In genomic region chr5:30736642-30737041, GRCh38 we compare ENCODE assay signal across 25 cellular contexts.
"Had no signal": no experiment of that assay in that cellular context is flagged by ENCODE, and none has a peak within 500 bp of the region (broad histone marks: within the 10 kb centered on the region; RNA-seq: fewer than 3 reads in every experiment).

No MANE protein-coding gene starts in this region.

- H3K27ac ChIP-seq: breast epithelium, epithelial cell of prostate, heart right ventricle, left lung, pancreas, right lobe of liver, skin epidermis, stomach, testis, vagina had no signal

- H3K9me3 ChIP-seq: breast epithelium, left lung, pancreas, right lobe of liver, stomach, testis, vagina had no signal

- H3K27me3 ChIP-seq: breast epithelium, heart right ventricle, left lung, pancreas, right lobe of liver, stomach, testis, vagina had no signal

- FAIRE-seq: keratinocyte, pancreas had no signal

- DNase-seq: activated CD4-positive, alpha-beta T cell treated with anti-CD3 and anti-CD28 coated beads for 4 hours; activated CD4-positive, alpha-beta T cell treated with anti-CD3 and anti-CD28 coated beads, Interleukin-2, amount 50 U/mL, for 48 hours; activated CD4-positive, CD25-positive, alpha-beta regulatory T cell; activated CD8-positive, alpha-beta memory T cell treated with anti-CD3 and anti-CD28 coated beads, Interleukin-2, amount 50 U/mL, for 48 hours; activated effector memory CD4-positive, alpha-beta T cell treated with Interleukin-2 at 50 U/mL for 16 hours; activated naive CD4-positive, alpha-beta T cell treated with anti-CD3 and anti-CD28 coated beads for 36 hours; activated naive CD8-positive, alpha-beta T cell treated with anti-CD3 and anti-CD28 coated beads, Interleukin-2, amount 10 ng/mL, durations not matched to agents 7 days and 5 days; activated T-cell treated with anti-CD3 and anti-CD28 coated beads, Interleukin-2, amount 50 U/mL, for 48 hours; aorta; cortex of kidney; heart right ventricle; left lung; pancreas; right lobe of liver; stimulated activated CD4-positive, alpha-beta T cell treated with anti-CD3 and anti-CD28 coated beads, Interleukin-2, amount 100 ng/mL, for 24 hours; stomach; T1000; testis had no signal

- H3K4me1 ChIP-seq: breast epithelium, heart right ventricle, left lung, pancreas, right lobe of liver, stomach, testis, vagina had no signal

- ATAC-seq: heart right ventricle; left lung; natural killer cell treated with Interleukin-12 subunit alpha and Interleukin-12 subunit beta and Interleukin-15 and Interleukin-18, amount 100 ng/mL, for 72 hours; right lobe of liver; stimulated activated effector memory CD8-positive, alpha-beta T cell treated with anti-CD3 and anti-CD28 coated beads, Interleukin-12 subunit alpha, Interleukin-12 subunit beta, amount 100 ng/mL, for 72 hours had no signal

- H3K4me3 ChIP-seq: breast epithelium, heart right ventricle, left lung, pancreas, right lobe of liver, skin epidermis, stomach, testis, vagina had no signal

- H3K36me3 ChIP-seq: breast epithelium, heart right ventricle, left lung, pancreas, right lobe of liver, stomach, vagina had no signal
